11 cellular contexts compared by ENCODE assay signal in genomic region chr17:8290043-8290442, GRCh38. TPM values are rescaled to one million over a fixed set of nuclear protein-coding genes. Genes with fewer than 3 reads are reported as not detected.
DNase-seq lines count a peak whose midpoint lies in the region; ATAC-seq and TF ChIP-seq lines count a peak whose summit lies in the region.
"Had no signal": no experiment of that assay in that cellular context is flagged by ENCODE, and none has a peak within 500 bp of the region (broad histone marks: within the 10 kb centered on the region; RNA-seq: fewer than 3 reads in every experiment).

No MANE protein-coding gene starts in this region.

- H3K4me2 ChIP-seq in BLaER1, result peak overlapping the region; percentile 98
- H3K4me2 ChIP-seq in GM23248 (ENCODE audit: unreplicated experiment), result peak overlapping the region; percentile 95
- H3K4me2 ChIP-seq in mesendoderm (ENCODE audit: low read length), result no peak overlapping the region

- H3K27ac Mint-ChIP-seq in activated B cell treated with CpG ODN at 0.5 μM for 24 hours, result peak overlapping the region; percentile 12
- H3K27ac Mint-ChIP-seq in memory B cell, result peak overlapping the region; percentile 31

- no peaks in the 10 kb centered on the region for H3K9me2 ChIP-seq in GM23248 (ENCODE audit: insufficient read depth)

- H3K56ac ChIP-seq in mesendoderm (ENCODE audit: low read length), result no peak overlapping the region

- CTCF ChIA-PET in activated B cell treated with CpG ODN at 0.5 μM for 24 hours (lab: Charles Lee), result no interaction called here

- H2BK5ac ChIP-seq in mesendoderm (ENCODE audit: low read length), result no peak overlapping the region

- H3K4me3 Mint-ChIP-seq in activated B cell treated with CpG ODN at 0.5 μM for 24 hours (peak overlapping the region; percentile 50), memory B cell (peak overlapping the region; percentile 49)

- H4K20me1 ChIP-seq in BLaER1 (no peaks in the 10 kb centered on the region), GM23248 (ENCODE audit: insufficient read depth) (no peaks in the 10 kb centered on the region)

- H3K4me1 ChIP-seq in BLaER1 (peaks cover 57% of the 10 kb centered on the region), GM23248 (ENCODE audit: insufficient read depth) (0 out of 2 replicates have a peak, but pooled peaks cover 7% of the 10 kb centered on the region), mesendoderm (ENCODE audit: control insufficient read depth, low read depth, low read length) (peaks cover 6% of the 10 kb centered on the region)

- H3K79me1 ChIP-seq in mesendoderm (ENCODE audit: low read length), result peaks cover 4% of the 10 kb centered on the region

- H4K8ac ChIP-seq in mesendoderm (ENCODE audit: low read depth, low read length), result no peak overlapping the region

- H3K18ac ChIP-seq in mesendoderm (ENCODE audit: low read length), result no peak overlapping the region

- no peak overlapping the region for H3K4ac ChIP-seq in mesendoderm (ENCODE audit: low read depth, low read length)

- no peak for ATAC-seq in activated B cell treated with CpG ODN at 0.5 μM for 24 hours (ENCODE audit: low read depth)
- ATAC-seq in memory B cell (ENCODE audit: low read depth), result no peak
- ATAC-seq in left lobe of liver, result no peak
- no peak for ATAC-seq in GM19463 (IDR thresholded peaks at IDR 0.05; ENCODE audit: unreplicated experiment)

- 0 out of 2 replicates have a peak, but pooled peaks cover 9% of the 10 kb centered on the region for H3F3A ChIP-seq in GM23248 (ENCODE audit: insufficient read depth)

- no peak overlapping the region for H3K4me3 ChIP-seq in BLaER1
- peak overlapping the region; percentile 92; the same call in 1 of the 2 replicates for H3K4me3 ChIP-seq in GM23248
- no peak overlapping the region for H3K4me3 ChIP-seq in mesendoderm (ENCODE audit: low read length)

- no peak overlapping the region for H2AK5ac ChIP-seq in mesendoderm (ENCODE audit: low read length)

- H3K9me3 ChIP-seq in BLaER1 (no peaks in the 10 kb centered on the region), GM23248 (ENCODE audit: low read depth) (no peaks in the 10 kb centered on the region)
- H3K9me3 ChIP-seq: transverse colon had no signal

- H3K9ac ChIP-seq in BLaER1 (peak overlapping the region; percentile 88; the same call in 1 of the 2 replicates), GM23248 (no peak overlapping the region; the same call in 1 of the 2 replicates), mesendoderm (ENCODE audit: low read length) (no peak overlapping the region)

- H3K79me2 ChIP-seq in GM23248 (ENCODE audit: insufficient read depth) (no peaks in the 10 kb centered on the region), mesendoderm (ENCODE audit: control insufficient read depth, insufficient read depth, low read length) (no peaks in the 10 kb centered on the region)

- no peak overlapping the region for H2BK120ac ChIP-seq in mesendoderm (ENCODE audit: low read depth, low read length)

- H3K4me1 Mint-ChIP-seq in activated B cell treated with CpG ODN at 0.5 μM for 24 hours, result peaks cover 57% of the 10 kb centered on the region
- peaks cover 43% of the 10 kb centered on the region for H3K4me1 Mint-ChIP-seq in memory B cell

- no peak for TF ChIP-seq CTCF in activated B cell treated with CpG ODN at 0.5 μM for 24 hours (IDR thresholded peaks at IDR 0.05)

- H4K5ac ChIP-seq in mesendoderm (ENCODE audit: low read length), result no peak overlapping the region

- no peaks in the 10 kb centered on the region for H3K9me3 Mint-ChIP-seq in activated B cell treated with CpG ODN at 0.5 μM for 24 hours
- H3K9me3 Mint-ChIP-seq in memory B cell, result no peaks in the 10 kb centered on the region

- in situ Hi-C loops in GM23248 (cut with MboI), result no loop called here

- WGBS in GM23248 (ENCODE audit: low coverage in 1 of 2, low lambda C conversion rate in 2 of 2, missing lambda C conversion rate in 2 of 2), 2 experiments, result 23 to 31% methylated on average over 3 of the region's 3 CpGs
- no CpG with 5 or more reads among the region's 3 CpGs for WGBS in mesendoderm (ENCODE audit: extremely low coverage, insufficient coverage, low lambda C conversion rate)

- no peak overlapping the region for H3K23ac ChIP-seq in mesendoderm (ENCODE audit: low read length)

- POLR2A ChIA-PET in activated B cell treated with CpG ODN at 0.5 μM for 24 hours (lab: Charles Lee), result interaction anchor here (2.2 kb wide), 1 partner anchor 116 kb away, joined by 23 read pairs; no protein-coding TSS in a partner anchor

- no peaks in the 10 kb centered on the region for H3K27me3 Mint-ChIP-seq in activated B cell treated with CpG ODN at 0.5 μM for 24 hours
- no peaks in the 10 kb centered on the region for H3K27me3 Mint-ChIP-seq in memory B cell

- intact Hi-C loops in activated B cell treated with CpG ODN at 0.5 μM for 24 hours (cut with micrococcal nuclease), result no loop called here

- H3K27ac ChIP-seq in BLaER1 (no peak overlapping the region), GM23248 (no peak overlapping the region), mesendoderm (ENCODE audit: low read depth, low read length) (no peak overlapping the region)

- H3K36me3 Mint-ChIP-seq in activated B cell treated with CpG ODN at 0.5 μM for 24 hours (ENCODE audit: low read depth) (peaks cover 9% of the 10 kb centered on the region), memory B cell (peaks cover 2% of the 10 kb centered on the region)

- peak; percentile 57 for DNase-seq in GM23248
- no peak for DNase-seq in activated B cell treated with CpG ODN at 0.5 μM for 24 hours
- no peak for DNase-seq in memory B cell (ENCODE audit: low spot score in 2 of 2)
- DNase-seq in HPDE6-E6E7 (ENCODE audit: extremely low spot score), result no peak
- DNase-seq in left lobe of liver (ENCODE audit: low spot score), result no peak
- DNase-seq in mesendoderm, result no peak
- DNase-seq: Calu3, hippocampal formation, transverse colon had no signal

- 0 out of 2 replicates have a peak, but pooled peaks cover 10% of the 10 kb centered on the region for H3K36me3 ChIP-seq in BLaER1
- H3K36me3 ChIP-seq in GM23248 (ENCODE audit: low read depth), result no peaks in the 10 kb centered on the region
- H3K36me3 ChIP-seq in mesendoderm (ENCODE audit: control insufficient read depth, insufficient read depth, low read length), result no peaks in the 10 kb centered on the region
- H3K36me3 ChIP-seq: transverse colon had no signal

- H2BK15ac ChIP-seq in mesendoderm (replicated peaks; ENCODE audit: low read depth), result no peak overlapping the region

- H2AFZ ChIP-seq in GM23248, result no peak overlapping the region

- no peaks in the 10 kb centered on the region for H3K27me3 ChIP-seq in BLaER1
- H3K27me3 ChIP-seq in GM23248 (replicated peaks; ENCODE audit: insufficient read depth), result no peaks in the 10 kb centered on the region
- no peaks in the 10 kb centered on the region for H3K27me3 ChIP-seq in mesendoderm (ENCODE audit: insufficient read depth, low read length, poor library complexity)
- H3K27me3 ChIP-seq: transverse colon had no signal

RNA-seq across cellular contexts. Expression of gene RANGRF, which starts 1.6 kb away (rescaled TPM):
- 4.8 and 13.8 TPM in 2 replicates for total RNA-seq in GM23248 (2014; rRNA removed; shearing (Covaris generic))
- 29.7 and 30.3 TPM in 2 replicates for polyA plus RNA-seq in GM23248 (2016; fragmentation: Nextera tagmentation; extraction: Ambion mirVana)
- 50.1 and 50.9 TPM in 2 replicates for total RNA-seq in activated B cell treated with CpG ODN at 0.5 μM for 24 hours
- 6.6 TPM for total RNA-seq in left lobe of liver
- 47.3 TPM for polyA plus RNA-seq in mesendoderm (2013, experiment 1 of 2)
- 46.1 TPM for polyA plus RNA-seq in mesendoderm (2013, experiment 2 of 2)

RNA-seq across cellular contexts. Expression of gene SLC25A35, which starts 5.2 kb away (rescaled TPM):
- total RNA-seq in GM23248 (2014; rRNA removed; shearing (Covaris generic)), result 0.65 and 2.0 TPM in 2 replicates
- 1.2 and 2.0 TPM in 2 replicates for polyA plus RNA-seq in GM23248 (2016; fragmentation: Nextera tagmentation; extraction: Ambion mirVana)
- total RNA-seq in activated B cell treated with CpG ODN at 0.5 μM for 24 hours, result 6.7 and 7.3 TPM in 2 replicates
- 2.3 TPM for total RNA-seq in left lobe of liver
- 1.6 TPM for polyA plus RNA-seq in mesendoderm (2013, experiment 1 of 2)
- 2.0 TPM for polyA plus RNA-seq in mesendoderm (2013, experiment 2 of 2)

RNA-seq across cellular contexts. Expression of gene ARHGEF15, which starts 20.0 kb away (rescaled TPM):
- total RNA-seq in GM23248 (2014; rRNA removed; shearing (Covaris generic)), result not detected in 2 replicates
- polyA plus RNA-seq in GM23248 (2016; fragmentation: Nextera tagmentation; extraction: Ambion mirVana), result not detected in 2 replicates
- not detected in 2 replicates for total RNA-seq in activated B cell treated with CpG ODN at 0.5 μM for 24 hours
- 1.9 TPM for total RNA-seq in left lobe of liver
- 1.6 TPM for polyA plus RNA-seq in mesendoderm (2013, experiment 1 of 2)
- polyA plus RNA-seq in mesendoderm (2013, experiment 2 of 2), result 1.3 TPM
- total RNA-seq: Calu3 had no signal

RNA-seq across cellular contexts. Expression of gene PFAS, which starts 41.0 kb away (rescaled TPM):
- 13.4 and 33.0 TPM in 2 replicates for total RNA-seq in GM23248 (2014; rRNA removed; shearing (Covaris generic))
- polyA plus RNA-seq in GM23248 (2016; fragmentation: Nextera tagmentation; extraction: Ambion mirVana), result 14.8 and 16.0 TPM in 2 replicates
- 121 and 126 TPM in 2 replicates for total RNA-seq in activated B cell treated with CpG ODN at 0.5 μM for 24 hours
- 18.9 TPM for total RNA-seq in left lobe of liver
- polyA plus RNA-seq in mesendoderm (2013, experiment 1 of 2), result 69.9 TPM
- 69.8 TPM for polyA plus RNA-seq in mesendoderm (2013, experiment 2 of 2)

RNA-seq across cellular contexts. Expression of gene CTC1, which starts 42.2 kb away (rescaled TPM):
- total RNA-seq in GM23248 (2014; rRNA removed; shearing (Covaris generic)), result 2.0 and 7.0 TPM in 2 replicates
- 5.4 and 6.0 TPM in 2 replicates for polyA plus RNA-seq in GM23248 (2016; fragmentation: Nextera tagmentation; extraction: Ambion mirVana)
- total RNA-seq in activated B cell treated with CpG ODN at 0.5 μM for 24 hours, result 121 and 136 TPM in 2 replicates
- 18.1 TPM for total RNA-seq in left lobe of liver
- 11.6 TPM for polyA plus RNA-seq in mesendoderm (2013, experiment 1 of 2)
- 11.9 TPM for polyA plus RNA-seq in mesendoderm (2013, experiment 2 of 2)
